In the genomic region with DNA sequence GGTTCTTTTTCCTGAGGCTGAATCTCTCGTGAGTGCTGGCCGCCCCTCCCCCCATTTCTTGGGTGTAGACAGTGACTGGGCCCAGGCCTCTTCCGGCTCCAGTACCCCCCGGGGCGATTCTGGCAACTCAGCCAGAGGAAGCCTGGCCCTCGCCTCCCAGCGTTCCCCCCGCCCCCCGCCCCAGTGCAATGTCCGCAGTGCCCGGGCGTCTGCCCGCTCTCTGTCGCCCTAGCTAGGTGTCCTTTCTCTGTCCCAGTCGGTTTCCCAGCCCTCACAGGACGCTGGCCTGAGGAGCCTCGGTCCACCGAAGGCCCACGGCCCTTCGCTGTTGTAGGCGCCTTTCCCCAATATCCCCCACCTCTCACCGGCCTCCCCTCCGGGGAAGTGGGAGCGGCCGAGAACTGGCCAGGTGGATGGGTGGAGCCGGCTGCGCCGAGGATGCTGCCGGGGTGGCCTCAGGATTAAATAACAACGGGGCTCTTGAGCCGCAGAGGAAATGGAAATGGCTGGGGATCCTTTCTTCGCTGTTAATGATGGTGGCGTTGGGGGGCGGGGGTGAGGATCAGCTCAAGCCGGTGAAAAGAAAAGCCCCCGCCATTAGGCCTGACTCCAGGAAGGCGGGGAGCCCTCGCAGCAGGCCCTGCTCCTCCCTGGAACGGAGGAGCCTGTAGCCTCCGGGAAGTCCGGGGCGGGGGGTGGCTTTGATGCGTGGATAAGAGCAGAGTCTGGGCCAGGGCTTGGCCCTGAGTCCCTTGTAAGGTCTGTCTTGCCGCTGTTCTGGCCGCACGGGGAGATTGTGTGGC, we compare ENCODE assay signal across 1 cellular context.
A peak's percentile ranks its signal among the peaks of the same experiment; 100 is the strongest.
TF ChIP-seq lines count a peak whose summit lies in the region.

No MANE protein-coding gene starts in this region.

TF ChIP-seq in K562, 482 proteins besides CTCF, POLR2A, EP300 and RAD21 (continued from another document and continues in another):
- TF ChIP-seq, protein P1, sequence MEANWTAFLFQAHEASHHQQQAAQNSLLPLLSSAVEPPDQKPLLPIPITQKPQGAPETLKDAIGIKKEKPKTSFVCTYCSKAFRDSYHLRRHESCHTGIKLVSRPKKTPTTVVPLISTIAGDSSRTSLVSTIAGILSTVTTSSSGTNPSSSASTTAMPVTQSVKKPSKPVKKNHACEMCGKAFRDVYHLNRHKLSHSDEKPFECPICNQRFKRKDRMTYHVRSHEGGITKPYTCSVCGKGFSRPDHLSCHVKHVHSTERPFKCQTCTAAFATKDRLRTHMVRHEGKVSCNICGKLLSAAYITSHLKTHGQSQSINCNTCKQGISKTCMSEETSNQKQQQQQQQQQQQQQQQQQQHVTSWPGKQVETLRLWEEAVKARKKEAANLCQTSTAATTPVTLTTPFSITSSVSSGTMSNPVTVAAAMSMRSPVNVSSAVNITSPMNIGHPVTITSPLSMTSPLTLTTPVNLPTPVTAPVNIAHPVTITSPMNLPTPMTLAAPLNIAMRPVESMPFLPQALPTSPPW (CRISPR knock-in tag; IDR thresholded peaks at IDR 0.05) = peak; percentile 71
- TF ChIP-seq YY1 (IDR thresholded peaks at IDR 0.05; ENCODE audit: borderline replicate concordance in 1 of 3, control insufficient read depth in 1 of 3, extremely low read depth in 1 of 3, insufficient read depth in 3 of 3, insufficient read length in 1 of 3, insufficient replicate concordance in 2 of 3, low read depth in 1 of 3, low read length in 2 of 3) (peak in 2 of 3 experiments; percentile 52 to 60), POLR2G (IDR thresholded peaks at IDR 0.05; ENCODE audit: low read depth, low read length) (peak; percentile 83), PCBP2 (IDR thresholded peaks at IDR 0.05; ENCODE audit: low read depth, low read length, poor library complexity, severe bottlenecking) (no peak), PHF8 (IDR thresholded peaks at IDR 0.05; ENCODE audit: borderline replicate concordance, low read length) (peak; percentile 36; the same call in 1 of the 2 replicates), CREB1 (IDR thresholded peaks at IDR 0.05) (0 out of 2 replicates have a peak, but pooled peaks have one; percentile 2), CREB1 (CRISPR knock-in tag; IDR thresholded peaks at IDR 0.05) (no peak), TAF9B (IDR thresholded peaks at IDR 0.05; ENCODE audit: partially characterized antibody) (peak; percentile 36), TOE1 (IDR thresholded peaks at IDR 0.05; ENCODE audit: borderline replicate concordance) (peak; percentile 49), TOE1 (CRISPR knock-in tag; IDR thresholded peaks at IDR 0.05; ENCODE audit: borderline replicate concordance, low read depth) (no peak), NR3C1 (CRISPR knock-in tag; IDR thresholded peaks at IDR 0.05) (no peak), TAF7 (tag; IDR thresholded peaks at IDR 0.05) (no peak), HDAC2 (IDR thresholded peaks at IDR 0.05) (0 out of 2 replicates have a peak, but pooled peaks have one; percentile 4), SMARCC2 (IDR thresholded peaks at IDR 0.05; ENCODE audit: low read depth) (no peak), HDAC8 (tag; IDR thresholded peaks at IDR 0.05) (0 out of 2 replicates have a peak, but pooled peaks have one; percentile 16), GABPA (tag; conservative IDR thresholded peaks at IDR 0.05; ENCODE audit: low read depth) (peak; percentile 39; the same call in 1 of the 2 replicates), XRCC5 (IDR thresholded peaks at IDR 0.05; ENCODE audit: low read depth, low read length) (0 out of 2 replicates have a peak, but pooled peaks have one; percentile 30), ETS1 (conservative IDR thresholded peaks at IDR 0.05; ENCODE audit: control insufficient read depth, low read depth, low read length) (peak; percentile 68; the same call in 1 of the 2 replicates), FIP1L1 (IDR thresholded peaks at IDR 0.05; ENCODE audit: low read depth, low read length, poor library complexity, severe bottlenecking) (peak; percentile 22), CXXC5 (CRISPR knock-in tag; IDR thresholded peaks at IDR 0.05) (peak; percentile 48; the same call in 1 of the 2 replicates), NRF1 (conservative IDR thresholded peaks at IDR 0.05 in 1 of 2, IDR thresholded peaks at IDR 0.05 in 1 of 2) (peak; percentile 19 to 23; a peak in 3 of 4 replicates), CHD2 (IDR thresholded peaks at IDR 0.05; ENCODE audit: low read depth, low read length) (0 out of 2 replicates have a peak, but pooled peaks have one; percentile 42), ZFP36 (IDR thresholded peaks at IDR 0.05; ENCODE audit: low read depth, low read length, partially characterized antibody) (peak; percentile 33), PHF21A (IDR thresholded peaks at IDR 0.05; ENCODE audit: borderline replicate concordance, low read depth) (no peak), NCOR1 (IDR thresholded peaks at IDR 0.05) (peak; percentile 30; the same call in 1 of the 2 replicates), MNT (conservative IDR thresholded peaks at IDR 0.05) (peak in 1 of 2 experiments; percentile 33; a peak in 1 of 4 replicates), EGR1 (conservative IDR thresholded peaks at IDR 0.05) (peak; percentile 33; the same call in 1 of the 2 replicates), TAL1 (IDR thresholded peaks at IDR 0.05) (no peak), CBFA2T2 (conservative IDR thresholded peaks at IDR 0.05) (no peak), NBN (IDR thresholded peaks at IDR 0.05; ENCODE audit: low read depth) (no peak), KDM1A (IDR thresholded peaks at IDR 0.05) (peak; percentile 26 to 44; a peak in 2 of 4 replicates), TRIM24 (IDR thresholded peaks at IDR 0.05) (0 out of 4 replicates have a peak, but pooled peaks of 1 of the 2 experiments have one; percentile 10), RNF2 (IDR thresholded peaks at IDR 0.05) (peak; percentile 78), MYC (IDR thresholded peaks at IDR 0.05; ENCODE audit: low read depth, low read length) (peak; percentile 44; the same call in 1 of the 2 replicates), MYC (CRISPR knock-in tag; IDR thresholded peaks at IDR 0.05; ENCODE audit: borderline replicate concordance, low read depth) (no peak)
- TF ChIP-seq, protein P2, sequence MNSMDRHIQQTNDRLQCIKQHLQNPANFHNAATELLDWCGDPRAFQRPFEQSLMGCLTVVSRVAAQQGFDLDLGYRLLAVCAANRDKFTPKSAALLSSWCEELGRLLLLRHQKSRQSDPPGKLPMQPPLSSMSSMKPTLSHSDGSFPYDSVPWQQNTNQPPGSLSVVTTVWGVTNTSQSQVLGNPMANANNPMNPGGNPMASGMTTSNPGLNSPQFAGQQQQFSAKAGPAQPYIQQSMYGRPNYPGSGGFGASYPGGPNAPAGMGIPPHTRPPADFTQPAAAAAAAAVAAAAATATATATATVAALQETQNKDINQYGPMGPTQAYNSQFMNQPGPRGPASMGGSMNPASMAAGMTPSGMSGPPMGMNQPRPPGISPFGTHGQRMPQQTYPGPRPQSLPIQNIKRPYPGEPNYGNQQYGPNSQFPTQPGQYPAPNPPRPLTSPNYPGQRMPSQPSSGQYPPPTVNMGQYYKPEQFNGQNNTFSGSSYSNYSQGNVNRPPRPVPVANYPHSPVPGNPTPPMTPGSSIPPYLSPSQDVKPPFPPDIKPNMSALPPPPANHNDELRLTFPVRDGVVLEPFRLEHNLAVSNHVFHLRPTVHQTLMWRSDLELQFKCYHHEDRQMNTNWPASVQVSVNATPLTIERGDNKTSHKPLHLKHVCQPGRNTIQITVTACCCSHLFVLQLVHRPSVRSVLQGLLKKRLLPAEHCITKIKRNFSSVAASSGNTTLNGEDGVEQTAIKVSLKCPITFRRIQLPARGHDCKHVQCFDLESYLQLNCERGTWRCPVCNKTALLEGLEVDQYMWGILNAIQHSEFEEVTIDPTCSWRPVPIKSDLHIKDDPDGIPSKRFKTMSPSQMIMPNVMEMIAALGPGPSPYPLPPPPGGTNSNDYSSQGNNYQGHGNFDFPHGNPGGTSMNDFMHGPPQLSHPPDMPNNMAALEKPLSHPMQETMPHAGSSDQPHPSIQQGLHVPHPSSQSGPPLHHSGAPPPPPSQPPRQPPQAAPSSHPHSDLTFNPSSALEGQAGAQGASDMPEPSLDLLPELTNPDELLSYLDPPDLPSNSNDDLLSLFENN (IDR thresholded peaks at IDR 0.05; ENCODE audit: low read depth in 2 of 2, low read length in 2 of 2) = peak in 1 of 2 experiments; percentile 46; a peak in 1 of 4 replicates
- TF ChIP-seq, protein P3, sequence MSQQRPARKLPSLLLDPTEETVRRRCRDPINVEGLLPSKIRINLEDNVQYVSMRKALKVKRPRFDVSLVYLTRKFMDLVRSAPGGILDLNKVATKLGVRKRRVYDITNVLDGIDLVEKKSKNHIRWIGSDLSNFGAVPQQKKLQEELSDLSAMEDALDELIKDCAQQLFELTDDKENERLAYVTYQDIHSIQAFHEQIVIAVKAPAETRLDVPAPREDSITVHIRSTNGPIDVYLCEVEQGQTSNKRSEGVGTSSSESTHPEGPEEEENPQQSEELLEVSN (IDR thresholded peaks at IDR 0.05; ENCODE audit: borderline replicate concordance in 1 of 2, extremely low read depth in 1 of 2, insufficient read depth in 1 of 2, insufficient read length in 1 of 2, low read depth in 1 of 2, low read length in 1 of 2, poor library complexity in 1 of 2, severe bottlenecking in 1 of 2) = peak in 1 of 2 experiments; percentile 12
- TF ChIP-seq, protein P4, sequence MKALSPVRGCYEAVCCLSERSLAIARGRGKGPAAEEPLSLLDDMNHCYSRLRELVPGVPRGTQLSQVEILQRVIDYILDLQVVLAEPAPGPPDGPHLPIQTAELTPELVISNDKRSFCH (CRISPR knock-in tag; IDR thresholded peaks at IDR 0.05) = no peak
- TF ChIP-seq, protein P4 (tag; IDR thresholded peaks at IDR 0.05) = no peak
- TF ChIP-seq, protein P5, sequence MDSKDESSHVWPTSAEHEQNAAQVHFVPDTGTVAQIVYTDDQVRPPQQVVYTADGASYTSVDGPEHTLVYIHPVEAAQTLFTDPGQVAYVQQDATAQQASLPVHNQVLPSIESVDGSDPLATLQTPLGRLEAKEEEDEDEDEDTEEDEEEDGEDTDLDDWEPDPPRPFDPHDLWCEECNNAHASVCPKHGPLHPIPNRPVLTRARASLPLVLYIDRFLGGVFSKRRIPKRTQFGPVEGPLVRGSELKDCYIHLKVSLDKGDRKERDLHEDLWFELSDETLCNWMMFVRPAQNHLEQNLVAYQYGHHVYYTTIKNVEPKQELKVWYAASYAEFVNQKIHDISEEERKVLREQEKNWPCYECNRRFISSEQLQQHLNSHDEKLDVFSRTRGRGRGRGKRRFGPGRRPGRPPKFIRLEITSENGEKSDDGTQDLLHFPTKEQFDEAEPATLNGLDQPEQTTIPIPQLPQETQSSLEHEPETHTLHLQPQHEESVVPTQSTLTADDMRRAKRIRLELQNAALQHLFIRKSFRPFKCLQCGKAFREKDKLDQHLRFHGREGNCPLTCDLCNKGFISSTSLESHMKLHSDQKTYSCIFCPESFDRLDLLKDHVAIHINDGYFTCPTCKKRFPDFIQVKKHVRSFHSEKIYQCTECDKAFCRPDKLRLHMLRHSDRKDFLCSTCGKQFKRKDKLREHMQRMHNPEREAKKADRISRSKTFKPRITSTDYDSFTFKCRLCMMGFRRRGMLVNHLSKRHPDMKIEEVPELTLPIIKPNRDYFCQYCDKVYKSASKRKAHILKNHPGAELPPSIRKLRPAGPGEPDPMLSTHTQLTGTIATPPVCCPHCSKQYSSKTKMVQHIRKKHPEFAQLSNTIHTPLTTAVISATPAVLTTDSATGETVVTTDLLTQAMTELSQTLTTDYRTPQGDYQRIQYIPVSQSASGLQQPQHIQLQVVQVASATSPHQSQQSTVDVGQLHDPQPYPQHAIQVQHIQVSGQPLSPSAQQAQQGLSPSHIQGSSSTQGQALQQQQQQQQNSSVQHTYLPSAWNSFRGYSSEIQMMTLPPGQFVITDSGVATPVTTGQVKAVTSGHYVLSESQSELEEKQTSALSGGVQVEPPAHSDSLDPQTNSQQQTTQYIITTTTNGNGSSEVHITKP (IDR thresholded peaks at IDR 0.05; ENCODE audit: partially characterized antibody) = peak; percentile 98
- TF ChIP-seq, protein P6, sequence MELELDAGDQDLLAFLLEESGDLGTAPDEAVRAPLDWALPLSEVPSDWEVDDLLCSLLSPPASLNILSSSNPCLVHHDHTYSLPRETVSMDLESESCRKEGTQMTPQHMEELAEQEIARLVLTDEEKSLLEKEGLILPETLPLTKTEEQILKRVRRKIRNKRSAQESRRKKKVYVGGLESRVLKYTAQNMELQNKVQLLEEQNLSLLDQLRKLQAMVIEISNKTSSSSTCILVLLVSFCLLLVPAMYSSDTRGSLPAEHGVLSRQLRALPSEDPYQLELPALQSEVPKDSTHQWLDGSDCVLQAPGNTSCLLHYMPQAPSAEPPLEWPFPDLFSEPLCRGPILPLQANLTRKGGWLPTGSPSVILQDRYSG (tag; conservative IDR thresholded peaks at IDR 0.05; ENCODE audit: low read depth) = no peak
